Comparison of ENCODE assay signal across 20 cellular contexts in the genomic region with DNA sequence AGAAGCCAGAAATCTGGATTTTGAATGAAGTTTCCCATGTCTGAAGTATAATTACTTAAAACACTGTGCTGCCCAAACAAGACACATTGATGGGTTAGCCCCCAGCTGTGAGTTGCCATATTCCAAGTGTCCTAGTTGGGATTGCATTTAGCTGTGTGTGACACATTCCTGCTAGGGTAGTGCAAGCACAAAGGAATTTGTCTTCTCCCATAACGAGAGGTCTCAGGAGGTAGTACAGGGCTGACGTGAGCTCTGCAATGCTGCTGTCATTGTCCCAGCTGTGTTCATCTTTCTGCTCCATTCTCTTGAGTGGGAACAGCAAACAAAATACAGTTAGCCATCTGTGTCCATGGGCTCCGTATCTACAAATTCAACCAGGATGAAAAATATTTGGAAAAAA.
A peak's percentile ranks its signal among the peaks of the same experiment; 100 is the strongest.
DNase-seq lines count a peak whose midpoint lies in the region; ATAC-seq and TF ChIP-seq lines count a peak whose summit lies in the region.
"Had no signal": no experiment of that assay in that cellular context is flagged by ENCODE, and none has a peak within 500 bp of the region (broad histone marks: within the 10 kb centered on the region; RNA-seq: fewer than 3 reads in every experiment).

No MANE protein-coding gene starts in this region.

- POLR2A ChIA-PET in CD8-positive, alpha-beta memory T cell (lab: Charles Lee) = no interaction called here

- peaks cover 25 to 36% (median 28%) of the 10 kb centered on the region in 3 donors for H3K4me1 Mint-ChIP-seq in CD8-positive, alpha-beta memory T cell
- H3K4me1 Mint-ChIP-seq: activated B cell treated with CpG ODN at 0.5 μM for 24 hours, naive B cell had no signal

- TF ChIP-seq POLR2A in right lobe of liver (IDR thresholded peaks at IDR 0.05) = no peak

- in situ Hi-C loops in GM23248 (cut with MboI) = no loop called here

- H3K79me2 ChIP-seq in GM23248 (ENCODE audit: insufficient read depth) = no peaks in the 10 kb centered on the region

- H4K20me1 ChIP-seq in GM23248 (ENCODE audit: insufficient read depth) = no peaks in the 10 kb centered on the region

- DNase-seq in 8988T = peak; percentile 68
- DNase-seq in GM23248 = peak; percentile 56
- DNase-seq in SJSA1 (ENCODE audit: low read depth in 1 of 2, low spot score in 2 of 2) = peak in 1 of 2 experiments; percentile 33
- peak; percentile 51 for DNase-seq in glomerular visceral epithelial cell (ENCODE audit: extremely low spot score)
- DNase-seq in right lobe of liver = no peak
- no peak for DNase-seq in CD8-positive, alpha-beta memory T cell
- DNase-seq in NCI-H2227 (lab: John Stamatoyannopoulos, UW; ENCODE audit: unreplicated experiment) = no peak
- no peak for DNase-seq in NCI-H748 (lab: John Stamatoyannopoulos, UW; ENCODE audit: unreplicated experiment)
- DNase-seq: activated B cell treated with CpG ODN at 0.5 μM for 24 hours; effector memory CD8-positive, alpha-beta T cell; foreskin melanocyte; naive B cell; NCI-H2081; NCI-H526; spleen; stimulated activated naive CD8-positive, alpha-beta T cell treated with anti-CD3 and anti-CD28 coated beads, Interleukin-15, Interleukin-2, amounts not matched to agents 100 U/mL and 50 U/mL, for 24 hours; upper lobe of right lung had no signal

- H3K27me3 ChIP-seq in GM23248 (replicated peaks; ENCODE audit: insufficient read depth) (no peaks in the 10 kb centered on the region), SJSA1 (replicated peaks) (no peaks in the 10 kb centered on the region), right lobe of liver (no peaks in the 10 kb centered on the region)
- no peaks in the 10 kb centered on the region for H3K27me3 ChIP-seq in CD8-positive, alpha-beta memory T cell (ENCODE audit: insufficient read depth, low read length, poor library complexity, severe bottlenecking)
- H3K27me3 ChIP-seq: Peyer's patch, spleen, upper lobe of right lung had no signal

- H3K36me3 ChIP-seq in GM23248 (ENCODE audit: low read depth) (no peaks in the 10 kb centered on the region), SJSA1 (no peaks in the 10 kb centered on the region), right lobe of liver (no peaks in the 10 kb centered on the region)
- no peaks in the 10 kb centered on the region for H3K36me3 ChIP-seq in CD8-positive, alpha-beta memory T cell (ENCODE audit: insufficient read depth, low read length)
- H3K36me3 ChIP-seq: Peyer's patch, spleen, upper lobe of right lung had no signal

- intact Hi-C loops in right lobe of liver (cut with DNase I) = loop anchor here in 1 of 2 donors (10.0 kb wide), 1 partner anchor 450 kb away; no protein-coding TSS in a partner anchor

- H3K9me3 ChIP-seq in GM23248 (ENCODE audit: low read depth) (no peaks in the 10 kb centered on the region), SJSA1 (replicated peaks) (no peaks in the 10 kb centered on the region), right lobe of liver (no peaks in the 10 kb centered on the region)
- H3K9me3 ChIP-seq in CD8-positive, alpha-beta memory T cell (ENCODE audit: low read length) = no peaks in the 10 kb centered on the region
- H3K9me3 ChIP-seq: Peyer's patch, spleen, upper lobe of right lung had no signal

- no peak overlapping the region for H2AFZ ChIP-seq in GM23248

- H3K27ac ChIP-seq in GM23248 (peak overlapping the region; percentile 34), SJSA1 (peak overlapping the region; percentile 72), right lobe of liver (no peak overlapping the region)
- H3K27ac ChIP-seq in CD8-positive, alpha-beta memory T cell (ENCODE audit: low read depth, low read length) = no peak overlapping the region
- H3K27ac ChIP-seq: Peyer's patch, spleen, upper lobe of right lung had no signal

- no peak overlapping the region for H3K4me3 Mint-ChIP-seq in CD8-positive, alpha-beta memory T cell
- H3K4me3 Mint-ChIP-seq: activated B cell treated with CpG ODN at 0.5 μM for 24 hours; central memory CD8-positive, alpha-beta T cell; effector memory CD8-positive, alpha-beta T cell; naive B cell; T-helper 1 cell treated with Interleukin-12 subunit alpha and Interleukin-12 subunit beta and Interleukin-4 antibody, amounts not matched to agents 30 μg/mL and 1 μg/mL, for 36 hours had no signal

- no peaks in the 10 kb centered on the region for H3K9me2 ChIP-seq in GM23248 (ENCODE audit: insufficient read depth)

- CTCF ChIA-PET in CD8-positive, alpha-beta memory T cell (lab: Charles Lee) = interaction anchor here (1.9 kb wide), 1 partner anchor 15 kb away, joined by 6 read pairs; no protein-coding TSS in a partner anchor

- H3K27me3 Mint-ChIP-seq in CD8-positive, alpha-beta memory T cell = peaks cover 0 to 6% of the 10 kb centered on the region in 2 donors

- peaks cover 30% of the 10 kb centered on the region; the same call in 1 of the 2 replicates for H3F3A ChIP-seq in GM23248 (ENCODE audit: insufficient read depth)

- no peak overlapping the region for H3K4me3 ChIP-seq in GM23248
- H3K4me3 ChIP-seq in SJSA1 = no peak overlapping the region
- H3K4me3 ChIP-seq in right lobe of liver = no peak overlapping the region
- H3K4me3 ChIP-seq in CD8-positive, alpha-beta memory T cell (ENCODE audit: low read length) = no peak overlapping the region
- H3K4me3 ChIP-seq: Peyer's patch, spleen, upper lobe of right lung had no signal

- H3K4me1 ChIP-seq in GM23248 (ENCODE audit: insufficient read depth) (peaks cover 39% of the 10 kb centered on the region), SJSA1 (replicated peaks) (peaks cover 32% of the 10 kb centered on the region), right lobe of liver (no peaks in the 10 kb centered on the region)
- H3K4me1 ChIP-seq in CD8-positive, alpha-beta memory T cell (ENCODE audit: insufficient read depth, low read length) = peaks cover 25% of the 10 kb centered on the region

- H3K27ac Mint-ChIP-seq in CD8-positive, alpha-beta memory T cell = no peak overlapping the region
- H3K27ac Mint-ChIP-seq: activated B cell treated with CpG ODN at 0.5 μM for 24 hours; effector memory CD8-positive, alpha-beta T cell; T-helper 1 cell treated with Interleukin-12 subunit alpha and Interleukin-12 subunit beta and Interleukin-4 antibody, amounts not matched to agents 30 μg/mL and 1 μg/mL, for 36 hours had no signal

- ATAC-seq in right lobe of liver = no peak
- ATAC-seq: effector memory CD8-positive, alpha-beta T cell; stimulated activated naive CD8-positive, alpha-beta T cell treated with anti-CD3 and anti-CD28 coated beads, Interleukin-15, Interleukin-2, amounts not matched to agents 100 U/mL and 50 U/mL, for 24 hours; upper lobe of right lung had no signal

- no peak overlapping the region for H3K9ac ChIP-seq in GM23248

- H3K4me2 ChIP-seq in GM23248 (ENCODE audit: unreplicated experiment) = peak overlapping the region; percentile 27

- WGBS in GM23248 (ENCODE audit: low coverage in 1 of 2, low lambda C conversion rate in 2 of 2, missing lambda C conversion rate in 2 of 2), 2 experiments = 18 to 29% methylated on average over 3 of the region's 3 CpGs
- WGBS in right lobe of liver (ENCODE audit: insufficient coverage, low coverage, low lambda C conversion rate, missing lambda C conversion rate) = 66% methylated on average over 3 of the region's 3 CpGs

- no peak for TF ChIP-seq CTCF in right lobe of liver (IDR thresholded peaks at IDR 0.05)

- no peaks in the 10 kb centered on the region for H3K36me3 Mint-ChIP-seq in CD8-positive, alpha-beta memory T cell
- H3K36me3 Mint-ChIP-seq: naive B cell had no signal

- H3K9me3 Mint-ChIP-seq in CD8-positive, alpha-beta memory T cell = no peaks in the 10 kb centered on the region
- H3K9me3 Mint-ChIP-seq: activated B cell treated with CpG ODN at 0.5 μM for 24 hours; central memory CD8-positive, alpha-beta T cell; effector memory CD8-positive, alpha-beta T cell; naive B cell; T-helper 1 cell treated with Interleukin-12 subunit alpha and Interleukin-12 subunit beta and Interleukin-4 antibody, amounts not matched to agents 30 μg/mL and 1 μg/mL, for 36 hours had no signal

Comparison
In these comparisons a context has a peak if more than half of its experiments do, and no peak if none do; other contexts are left out.
1. DNase-seq: peak in 8988T (single experiment), GM23248 (single experiment) and glomerular visceral epithelial cell (single experiment); none in right lobe of liver (0 of 3), CD8-positive, alpha-beta memory T cell (0 of 5), NCI-H2227 (single experiment) and NCI-H748 (single experiment).
2. H3K27ac ChIP-seq: peak in GM23248 (single experiment) and SJSA1 (single experiment); none in right lobe of liver (0 of 3) and CD8-positive, alpha-beta memory T cell (single experiment).